Comparison of ENCODE assay signal across 1 cellular context in genomic region chr11:47358731-47359051, GRCh38.
TF ChIP-seq lines count a peak whose summit lies in the region.

No MANE protein-coding gene starts in this region.

TF ChIP-seq in K562, 482 proteins besides CTCF, POLR2A, EP300 and RAD21:
- TF ChIP-seq RBM25 (IDR thresholded peaks at IDR 0.05; ENCODE audit: low read depth, low read length, severe bottlenecking) (no peak), MAFK (IDR thresholded peaks at IDR 0.05; ENCODE audit: low read length) (no peak), POLR2G (IDR thresholded peaks at IDR 0.05; ENCODE audit: low read depth, low read length) (peak; percentile 36; the same call in 1 of the 2 replicates)
TF ChIP-seq in K562: peak in this region for 1.
